19 cellular contexts compared by ENCODE assay signal in the genomic region with DNA sequence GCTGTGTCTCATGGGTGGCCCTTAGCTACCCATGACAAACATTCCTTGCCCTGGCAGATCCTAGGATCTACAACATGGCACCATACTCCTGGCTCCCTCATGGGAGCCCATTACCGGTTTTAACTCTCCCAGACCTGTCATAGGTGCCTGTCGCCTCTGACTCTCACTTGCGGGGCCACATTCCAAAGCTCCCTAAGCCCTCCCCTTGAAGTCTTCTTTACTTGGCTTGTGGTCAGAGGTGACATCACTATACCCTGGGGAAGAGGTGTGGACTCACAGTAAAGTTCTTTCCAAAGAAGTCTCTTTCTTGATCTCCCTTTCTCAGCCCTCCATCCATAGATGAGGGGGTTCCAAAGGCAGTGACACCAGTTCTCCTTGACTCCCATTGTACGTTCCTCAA. TPM values are rescaled to one million over a fixed set of nuclear protein-coding genes. Genes with fewer than 3 reads are reported as not detected.
DNase-seq lines count a peak whose midpoint lies in the region; ATAC-seq and TF ChIP-seq lines count a peak whose summit lies in the region.
"Had no signal": no experiment of that assay in that cellular context is flagged by ENCODE, and none has a peak within 500 bp of the region (broad histone marks: within the 10 kb centered on the region; RNA-seq: fewer than 3 reads in every experiment).

No MANE protein-coding gene starts in this region.

- no peaks in the 10 kb centered on the region for H3K36me3 Mint-ChIP-seq in stimulated activated naive B cell treated with anti-CD40 and anti-IgM and Interleukin-4, amounts not matched to agents 10 μg/mL and 1 μg/mL and 100 μg/mL, for 72 hours

- H3K27ac ChIP-seq in OCI-LY3 (ENCODE audit: low read length), result peak overlapping the region; percentile 91
- H3K27ac ChIP-seq in esophagus squamous epithelium, result peak overlapping the region; percentile 31 to 62 (median 54)
- H3K27ac ChIP-seq: 22Rv1, cardiac muscle cell, hepatocyte, SJCRH30 had no signal

- H3K27me3 ChIP-seq in OCI-LY3 (ENCODE audit: low read depth, low read length) (no peaks in the 10 kb centered on the region), esophagus squamous epithelium (no peaks in the 10 kb centered on the region)
- H3K27me3 ChIP-seq: cardiac muscle cell, hepatocyte, SJCRH30 had no signal

- peak overlapping the region; percentile 59; the same call in 1 of the 2 replicates for H3K9ac ChIP-seq in OCI-LY3 (ENCODE audit: low read length)

- H3K4me3 Mint-ChIP-seq in stimulated activated naive B cell treated with anti-CD40 and anti-IgM and Interleukin-4, amounts not matched to agents 10 μg/mL and 1 μg/mL and 100 μg/mL, for 72 hours, result peak overlapping the region in 1 of 2 donors; percentile 2
- H3K4me3 Mint-ChIP-seq: activated naive CD4-positive, alpha-beta T cell treated with anti-CD3 and anti-CD28 coated beads for 36 hours; CD4-positive, alpha-beta T cell had no signal

- intact Hi-C loops in esophagus squamous epithelium (cut with DNase I), result no loop called here

- WGBS in esophagus squamous epithelium, 2 donors, result 20 to 50% methylated on average over 1 to 4 of the region's 4 CpGs

- H2AFZ ChIP-seq in OCI-LY3 (ENCODE audit: low read depth, low read length), result no peak overlapping the region
- H2AFZ ChIP-seq: hepatocyte had no signal

- DNase-seq in DMS53 (lab: John Stamatoyannopoulos, UW) (peak; percentile 27), DMS53 treated with DMSO at 0.1 percent for 48 hours (lab: John Stamatoyannopoulos, UW; ENCODE audit: unreplicated experiment) (no peak), esophagus squamous epithelium (lab: John Stamatoyannopoulos, UW) (no peak)
- no peak for DNase-seq in stimulated activated naive B cell treated with anti-CD40 and anti-IgM and Interleukin-4, amounts not matched to agents 10 μg/mL and 1 μg/mL and 100 μg/mL, for 72 hours
- DNase-seq in stimulated activated naive CD4-positive, alpha-beta T cell treated with Interleukin-2 at 50 U/mL for 16 hours (lab: John Stamatoyannopoulos, UW), result no peak
- DNase-seq in NK-92 treated with Interleukin-12 subunit alpha and Interleukin-12 subunit beta, amount 100 ng/mL, for 24 hours (lab: John Stamatoyannopoulos, UW), result no peak
- DNase-seq: activated naive CD4-positive, alpha-beta T cell treated with anti-CD3 and anti-CD28 coated beads for 36 hours; CD4-positive, alpha-beta T cell; KBM-7; NCI-H1436; NCI-H524; SJCRH30 had no signal

- no peaks in the 10 kb centered on the region for H3K9me3 Mint-ChIP-seq in stimulated activated naive B cell treated with anti-CD40 and anti-IgM and Interleukin-4, amounts not matched to agents 10 μg/mL and 1 μg/mL and 100 μg/mL, for 72 hours
- H3K9me3 Mint-ChIP-seq: activated naive CD4-positive, alpha-beta T cell treated with anti-CD3 and anti-CD28 coated beads for 36 hours; CD4-positive, alpha-beta T cell had no signal

- H3K27ac Mint-ChIP-seq in stimulated activated naive B cell treated with anti-CD40 and anti-IgM and Interleukin-4, amounts not matched to agents 10 μg/mL and 1 μg/mL and 100 μg/mL, for 72 hours, result peak overlapping the region; percentile 44
- H3K27ac Mint-ChIP-seq: activated naive CD4-positive, alpha-beta T cell treated with anti-CD3 and anti-CD28 coated beads for 36 hours; CD4-positive, alpha-beta T cell had no signal

- peaks cover 7 to 13% of the 10 kb centered on the region in 2 donors for H3K4me1 Mint-ChIP-seq in stimulated activated naive B cell treated with anti-CD40 and anti-IgM and Interleukin-4, amounts not matched to agents 10 μg/mL and 1 μg/mL and 100 μg/mL, for 72 hours

- TF ChIP-seq POLR2A in esophagus squamous epithelium (IDR thresholded peaks at IDR 0.05), result no peak

- TF ChIP-seq CTCF in OCI-LY3 (IDR thresholded peaks at IDR 0.05; ENCODE audit: low read depth, low read length) (no peak), esophagus squamous epithelium (IDR thresholded peaks at IDR 0.05) (no peak)

- H3K27me3 Mint-ChIP-seq in stimulated activated naive B cell treated with anti-CD40 and anti-IgM and Interleukin-4, amounts not matched to agents 10 μg/mL and 1 μg/mL and 100 μg/mL, for 72 hours, result peaks cover 21 to 40% of the 10 kb centered on the region in 2 donors

- H3K79me2 ChIP-seq in OCI-LY3 (ENCODE audit: low read length), result no peaks in the 10 kb centered on the region
- H3K79me2 ChIP-seq: hepatocyte had no signal

- H4K20me1 ChIP-seq in OCI-LY3 (ENCODE audit: insufficient read depth, low read length), result no peaks in the 10 kb centered on the region

- H3K4me1 ChIP-seq in OCI-LY3 (ENCODE audit: low read length) (peaks cover 52% of the 10 kb centered on the region), esophagus squamous epithelium (peaks cover 7 to 79% (median 7%) of the 10 kb centered on the region in 3 donors)
- H3K4me1 ChIP-seq: SJCRH30 had no signal

- H3K36me3 ChIP-seq in OCI-LY3 (replicated peaks; ENCODE audit: low read depth, low read length), result no peaks in the 10 kb centered on the region
- H3K36me3 ChIP-seq in esophagus squamous epithelium, result no peaks in the 10 kb centered on the region
- H3K36me3 ChIP-seq: cardiac muscle cell, SJCRH30 had no signal

- peak in 1 of 2 donors; percentile 18 for ATAC-seq in stimulated activated naive B cell treated with anti-CD40 and anti-IgM and Interleukin-4, amounts not matched to agents 10 μg/mL and 1 μg/mL and 100 μg/mL, for 72 hours (replicated peaks)
- no peak for ATAC-seq in HG02970 (IDR thresholded peaks at IDR 0.05; ENCODE audit: low FRiP score, unreplicated experiment)

- H3K4me3 ChIP-seq in OCI-LY3 (ENCODE audit: low read length) (peak overlapping the region; percentile 49; the same call in 1 of the 2 replicates), esophagus squamous epithelium (no peak overlapping the region)
- H3K4me3 ChIP-seq: cardiac muscle cell, hepatocyte, SJCRH30 had no signal

- peak overlapping the region; percentile 62 for H3K4me2 ChIP-seq in OCI-LY3 (ENCODE audit: low read length)
- H3K4me2 ChIP-seq: hepatocyte had no signal

- H3K9me3 ChIP-seq in OCI-LY3 (ENCODE audit: insufficient read depth, low read length), result no peaks in the 10 kb centered on the region
- no peaks in the 10 kb centered on the region for H3K9me3 ChIP-seq in esophagus squamous epithelium
- H3K9me3 ChIP-seq: SJCRH30 had no signal

RNA-seq across cellular contexts. Expression of gene SLAMF9, which starts 5.4 kb away (rescaled TPM):
- under 1 TPM in 2 of 4 donors, not detected in 2; 0.92 to 0.99 TPM for total RNA-seq in esophagus squamous epithelium
- total RNA-seq: activated CD8-positive, alpha-beta memory T cell treated with anti-CD3 and anti-CD28 coated beads for 36 hours; activated naive CD4-positive, alpha-beta T cell treated with anti-CD3 and anti-CD28 coated beads for 36 hours; cardiac muscle cell; CD4-positive, alpha-beta T cell; hepatocyte; lung microvascular endothelial cell; SJCRH30 had no signal

RNA-seq across cellular contexts. Expression of gene IGSF9, which starts 14.0 kb away (rescaled TPM):
- 10 to 100 TPM in 1 of 4 donors, 1 to 10 TPM in 3; 4.2 to 12.0 (median 8.8) TPM for total RNA-seq in esophagus squamous epithelium
- total RNA-seq: activated naive CD4-positive, alpha-beta T cell treated with anti-CD3 and anti-CD28 coated beads for 36 hours; CD4-positive, alpha-beta T cell; lung microvascular endothelial cell had no signal

RNA-seq across cellular contexts. Expression of gene TAGLN2, which starts 34.1 kb away (rescaled TPM):
- 100 to 1,000 TPM; 308 to 468 (median 357) TPM for total RNA-seq in esophagus squamous epithelium

RNA-seq across cellular contexts. Expression of gene CFAP45, which starts 59.5 kb away (rescaled TPM):
- total RNA-seq in esophagus squamous epithelium, result under 1 TPM in 2 of 4 donors, not detected in 2; 0.48 to 0.95 TPM
- total RNA-seq: cardiac muscle cell had no signal
